In genomic region chr2:74834806-74835755, GRCh38 we compare ENCODE assay signal across 8 cellular contexts. TPM values are rescaled to one million over a fixed set of nuclear protein-coding genes. Genes with fewer than 3 reads are reported as not detected.
DNase-seq lines count a peak whose midpoint lies in the region; ATAC-seq and TF ChIP-seq lines count a peak whose summit lies in the region.

No MANE protein-coding gene starts in this region.

- H3K27me3 Mint-ChIP-seq in progenitor cell of endocrine pancreas, result peaks cover 17% of the 10 kb centered on the region

- TF ChIP-seq EP300 in gastroesophageal sphincter (IDR thresholded peaks at IDR 0.05), result no peak

- peak; percentile 59 for ATAC-seq in GM19395 (IDR thresholded peaks at IDR 0.05; ENCODE audit: unreplicated experiment)
- ATAC-seq in HG03460 (IDR thresholded peaks at IDR 0.05; ENCODE audit: unreplicated experiment), result peak; percentile 48
- ATAC-seq in gastroesophageal sphincter, result no peak

- H3K4me1 ChIP-seq in gastroesophageal sphincter, result peaks cover 0 to 39% (median 10%) of the 10 kb centered on the region in 3 donors
- peaks cover 30% of the 10 kb centered on the region for H3K4me1 ChIP-seq in vagina

- DNase-seq in COLO668 (lab: John Stamatoyannopoulos, UW; ENCODE audit: unreplicated experiment) (peak; percentile 78), activated T-helper 1 cell treated with Interleukin-2 at 50 U/mL for 16 hours (ENCODE audit: low read depth) (peak; percentile 45), progenitor cell of endocrine pancreas (ENCODE audit: low spot score, unreplicated experiment) (peak; percentile 47), vagina (ENCODE audit: extremely low spot score in 2 of 2) (no peak)

- H3K27ac Mint-ChIP-seq in progenitor cell of endocrine pancreas, result peak overlapping the region; percentile 98

- H3K9me3 ChIP-seq in gastroesophageal sphincter (no peaks in the 10 kb centered on the region), vagina (no peaks in the 10 kb centered on the region)

- peak overlapping the region; percentile 86 for H3K4me3 Mint-ChIP-seq in progenitor cell of endocrine pancreas (ENCODE audit: low read depth)

- H3K36me3 ChIP-seq in gastroesophageal sphincter, result no peaks in the 10 kb centered on the region
- H3K36me3 ChIP-seq in vagina, result no peaks in the 10 kb centered on the region

- H3K4me1 Mint-ChIP-seq in progenitor cell of endocrine pancreas (ENCODE audit: low read depth), result peaks cover 16% of the 10 kb centered on the region

- H3K27me3 ChIP-seq in gastroesophageal sphincter (peaks cover 6% of the 10 kb centered on the region), vagina (no peaks in the 10 kb centered on the region)

- peak overlapping the region in 3 of 4 donors; percentile 54 to 82 (median 75) for H3K27ac ChIP-seq in gastroesophageal sphincter
- peak overlapping the region; percentile 7 for H3K27ac ChIP-seq in vagina

- intact Hi-C loops in vagina (cut with DNase I), result no loop called here

- no peak for TF ChIP-seq POLR2A in gastroesophageal sphincter (IDR thresholded peaks at IDR 0.05)
- no peak for TF ChIP-seq POLR2A in vagina (IDR thresholded peaks at IDR 0.05)

- no peaks in the 10 kb centered on the region for H3K36me3 Mint-ChIP-seq in progenitor cell of endocrine pancreas (ENCODE audit: insufficient read depth)

- no peaks in the 10 kb centered on the region for H3K9me3 Mint-ChIP-seq in progenitor cell of endocrine pancreas (ENCODE audit: low read depth)

- no peak for TF ChIP-seq CTCF in gastroesophageal sphincter (IDR thresholded peaks at IDR 0.05)
- no peak for TF ChIP-seq CTCF in progenitor cell of endocrine pancreas (IDR thresholded peaks at IDR 0.05; ENCODE audit: unreplicated experiment)
- no peak for TF ChIP-seq CTCF in vagina (IDR thresholded peaks at IDR 0.05)

- 0% methylated on average over 2 of the region's 85 CpGs; no CpG with 5 or more reads in 1 of the 2 donors for WGBS in gastroesophageal sphincter (ENCODE audit: low coverage in 1 of 2), 2 donors

- peak overlapping the region; percentile 53 to 72 for H3K4me3 ChIP-seq in gastroesophageal sphincter
- H3K4me3 ChIP-seq in vagina, result peak overlapping the region; percentile 48 to 58

TF ChIP-seq in PFSK-1, 5 proteins besides CTCF, POLR2A, EP300 and RAD21:
- peak; percentile 16 for TF ChIP-seq FOXP2 (optimal IDR thresholded peaks at IDR 0.05; ENCODE audit: borderline replicate concordance, extremely low read depth, extremely low read length, insufficient read depth)
- no peak for TF ChIP-seq TAF1 (IDR thresholded peaks at IDR 0.05; ENCODE audit: borderline replicate concordance, insufficient read depth, low read length)

RNA-seq across cellular contexts. Expression of gene HK2, which starts 1.2 kb away (rescaled TPM):
- polyA plus RNA-seq in PFSK-1 (2012; ENCODE audit: insufficient read length, low read depth), result 3.3 TPM
- 1 to 10 TPM in 3 of 4 donors, under 1 TPM in 1; 0.82 to 6.1 (median 2.1) TPM for total RNA-seq in gastroesophageal sphincter
- total RNA-seq in progenitor cell of endocrine pancreas, result 18.2 and 20.0 TPM in 2 replicates
- total RNA-seq in vagina, result 5.4 TPM

Comparison
In these comparisons a context has a peak if more than half of its experiments do, and no peak if none do; other contexts are left out.
1. DNase-seq: peak in COLO668 (single experiment), activated T-helper 1 cell treated with Interleukin-2 at 50 U/mL for 16 hours (single experiment) and progenitor cell of endocrine pancreas (single experiment); none in vagina (0 of 2).